In genomic region chr1:24186993-24187790, GRCh38 we compare ENCODE assay signal across 8 cellular contexts.
DNase-seq lines count a peak whose midpoint lies in the region; ATAC-seq and TF ChIP-seq lines count a peak whose summit lies in the region.

Gene IFNLR1 (minus strand): TSS chr1:24187289. CDS start chr1:24187248, 41 bp downstream.

- H3K9me3 ChIP-seq in SK-N-MC (ENCODE audit: low read depth, low read length) (no peaks in the 10 kb centered on the region), iPS-18a (ENCODE audit: control insufficient read depth, low read depth, low read length) (no peaks in the 10 kb centered on the region)

- DNase-seq in DMS153 (lab: John Stamatoyannopoulos, UW) (peak; percentile 55), HL-60 (ENCODE audit: low read depth in 1 of 2, low spot score in 1 of 2) (no peak), SK-N-MC (ENCODE audit: low read depth, low spot score) (no peak), anterior cingulate cortex (lab: John Stamatoyannopoulos, UW) (peak in 35 of 58 donors; percentile 5 to 64 (median 24)), NCI-H226 (no peak)
- DNase-seq in stimulated activated CD4-positive, alpha-beta T cell treated with anti-CD3 and anti-CD28 coated beads, Interleukin-12 subunit alpha, Interleukin-12 subunit beta, amount 100 ng/mL, for 24 hours (ENCODE audit: low read depth in 2 of 2) = peak; percentile 57 to 77

- H3K9ac ChIP-seq in SK-N-MC (ENCODE audit: insufficient read length) (peak within 1 kb of the TSS; percentile 39), iPS-18a (ENCODE audit: low read length) (peak within 1 kb of the TSS; percentile 74)

- H3K27me3 ChIP-seq in HL-60 (ENCODE audit: insufficient read depth, poor library complexity, severe bottlenecking) (peaks cover 24% of the 10 kb centered on the region), iPS-18a (ENCODE audit: control insufficient read depth, insufficient read depth, low read length) (peaks cover 16% of the 10 kb centered on the region)

- H3K4me3 ChIP-seq in HL-60 (replicated peaks; ENCODE audit: insufficient read depth, low read length) (peak within 1 kb of the TSS; percentile 32), SK-N-MC (peak within 1 kb of the TSS; percentile 70), iPS-18a (ENCODE audit: low read length) (peak within 1 kb of the TSS; percentile 79)

- H3K4me1 ChIP-seq in iPS-18a (ENCODE audit: control insufficient read depth, low read depth, low read length) = peaks cover 5% of the 10 kb centered on the region

- no peak within 1 kb of the TSS for H3K27ac ChIP-seq in HL-60 (replicated peaks)
- no peak within 1 kb of the TSS for H3K27ac ChIP-seq in SK-N-MC
- H3K27ac ChIP-seq in iPS-18a (ENCODE audit: low read length) = no peak within 1 kb of the TSS

- TF ChIP-seq CTCF in HL-60 (IDR thresholded peaks at IDR 0.05; ENCODE audit: insufficient read depth, low read length) = no peak

- ATAC-seq in HG03159 (IDR thresholded peaks at IDR 0.05; ENCODE audit: unreplicated experiment) = no peak

- H3K36me3 ChIP-seq in SK-N-MC (ENCODE audit: insufficient read depth, low read length) (no peaks in the 10 kb centered on the region), iPS-18a (ENCODE audit: control insufficient read depth, low read depth, low read length) (no peaks in the 10 kb centered on the region)

Comparison
In these comparisons a context has a peak if more than half of its experiments do, and no peak if none do; other contexts are left out.
1. DNase-seq: peak in DMS153 (single experiment), anterior cingulate cortex (35 of 58) and stimulated activated CD4-positive, alpha-beta T cell treated with anti-CD3 and anti-CD28 coated beads, Interleukin-12 subunit alpha, Interleukin-12 subunit beta, amount 100 ng/mL, for 24 hours (2 of 2); none in HL-60 (0 of 2), SK-N-MC (single experiment) and NCI-H226 (single experiment).
2. Peak in every context shown above with its lines, with median percentiles within 50 percentile points of each other: H3K4me3 ChIP-seq.